ENCODE assay signal across 16 cellular contexts in genomic region chr1:235996048-235996785, GRCh38.
A peak's percentile ranks its signal among the peaks of the same experiment; 100 is the strongest.
DNase-seq lines count a peak whose midpoint lies in the region; ATAC-seq lines count a peak whose summit lies in the region.
"Had no signal": no experiment of that assay in that cellular context is flagged by ENCODE, and none has a peak within 500 bp of the region (broad histone marks: within the 10 kb centered on the region; RNA-seq: fewer than 3 reads in every experiment).

No MANE protein-coding gene starts in this region.

- H3K27ac ChIP-seq in Karpas-422 (ENCODE audit: low read length) (no peak overlapping the region), SJCRH30 (no peak overlapping the region)
- H3K27ac ChIP-seq: 22Rv1, KMS-11, suprapubic skin had no signal

- H3K4me3 ChIP-seq in Karpas-422 (ENCODE audit: low read length), result no peak overlapping the region
- no peak overlapping the region for H3K4me3 ChIP-seq in SJCRH30
- H3K4me3 ChIP-seq: suprapubic skin had no signal

- POLR2A ChIA-PET in naive thymus-derived CD8-positive, alpha-beta T cell (lab: Charles Lee), result no interaction called here

- no peaks in the 10 kb centered on the region for H3K9me2 ChIP-seq in Karpas-422 (replicated peaks; ENCODE audit: insufficient read depth, low read length)

- no peaks in the 10 kb centered on the region for H3K36me3 ChIP-seq in Karpas-422 (ENCODE audit: insufficient read depth, low read length)
- no peaks in the 10 kb centered on the region for H3K36me3 ChIP-seq in SJCRH30

- peak; percentile 48 for DNase-seq in DMS 273 (lab: John Stamatoyannopoulos, UW; ENCODE audit: unreplicated experiment)
- DNase-seq in DMS 273 treated with DMSO at 0.1 percent for 48 hours (lab: John Stamatoyannopoulos, UW), result no peak
- DNase-seq in Karpas-422, result peak; percentile 9
- peak; percentile 20 to 54 for DNase-seq in SJCRH30
- no peak for DNase-seq in naive thymus-derived CD8-positive, alpha-beta T cell
- DNase-seq in HuH-7.5 (ENCODE audit: low spot score), result no peak
- DNase-seq: activated CD8-positive, alpha-beta T cell treated with anti-CD3 and anti-CD28 coated beads, Interleukin-2, amount 10 ng/mL, durations not matched to agents 7 days and 5 days; activated naive CD8-positive, alpha-beta T cell treated with anti-CD3 and anti-CD28 coated beads, Interleukin-2, amount 50 U/mL, for 24 hours; naive B cell had no signal

- no peaks in the 10 kb centered on the region for H3K79me2 ChIP-seq in Karpas-422 (ENCODE audit: low read length)

- H3K27ac Mint-ChIP-seq in naive thymus-derived CD8-positive, alpha-beta T cell, result peak overlapping the region in 1 of 10 donors; percentile 31
- H3K27ac Mint-ChIP-seq: activated naive CD8-positive, alpha-beta T cell treated with anti-CD3 and anti-CD28 coated beads, Interleukin-2, amount 50 U/mL, for 24 hours; dendritic cell treated with granulocyte-macrophage colony-stimulating factor and Interleukin-4, amounts not matched to agents 40 ng/mL and 50 ng/mL, for 4 days had no signal

- no peak overlapping the region for H3K9ac ChIP-seq in Karpas-422 (ENCODE audit: low read length)
- H3K9ac ChIP-seq: KMS-11 had no signal

- H3K4me3 Mint-ChIP-seq in naive thymus-derived CD8-positive, alpha-beta T cell, result no peak overlapping the region
- H3K4me3 Mint-ChIP-seq: activated CD8-positive, alpha-beta T cell treated with anti-CD3 and anti-CD28 coated beads, Interleukin-2, amount 10 ng/mL, durations not matched to agents 7 days and 5 days; activated naive CD8-positive, alpha-beta T cell treated with anti-CD3 and anti-CD28 coated beads, Interleukin-2, amount 50 U/mL, for 24 hours; dendritic cell treated with granulocyte-macrophage colony-stimulating factor and Interleukin-4, amounts not matched to agents 40 ng/mL and 50 ng/mL, for 4 days; naive B cell had no signal

- H3K27me3 ChIP-seq in Karpas-422 (ENCODE audit: low read length), result no peaks in the 10 kb centered on the region
- no peaks in the 10 kb centered on the region for H3K27me3 ChIP-seq in SJCRH30
- H3K27me3 ChIP-seq: suprapubic skin had no signal

- H3K4me1 Mint-ChIP-seq in naive thymus-derived CD8-positive, alpha-beta T cell, result peaks cover 6 to 25% (median 19%) of the 10 kb centered on the region in 4 donors

- no peaks in the 10 kb centered on the region for H4K20me1 ChIP-seq in Karpas-422 (ENCODE audit: insufficient read depth, low read depth, low read length)

- ATAC-seq in GM19025 (IDR thresholded peaks at IDR 0.05; ENCODE audit: low read depth, unreplicated experiment) (peak; percentile 25), HG03565 (IDR thresholded peaks at IDR 0.05; ENCODE audit: unreplicated experiment) (no peak)
- ATAC-seq in naive thymus-derived CD8-positive, alpha-beta T cell, result no peak
- ATAC-seq: activated CD8-positive, alpha-beta T cell treated with anti-CD3 and anti-CD28 coated beads, Interleukin-2, amount 10 ng/mL, durations not matched to agents 7 days and 5 days; activated naive CD8-positive, alpha-beta T cell treated with anti-CD3 and anti-CD28 coated beads, Interleukin-2, amount 50 U/mL, for 24 hours; sciatic nerve had no signal

- H3K4me1 ChIP-seq in Karpas-422 (ENCODE audit: low read length) (no peaks in the 10 kb centered on the region), SJCRH30 (no peaks in the 10 kb centered on the region)

- H3K4me2 ChIP-seq in Karpas-422 (ENCODE audit: low read depth, low read length, poor library complexity, severe bottlenecking), result no peak overlapping the region
- H3K4me2 ChIP-seq: KMS-11 had no signal

- H3K9me3 Mint-ChIP-seq in naive thymus-derived CD8-positive, alpha-beta T cell, result no peaks in the 10 kb centered on the region
- H3K9me3 Mint-ChIP-seq: dendritic cell treated with granulocyte-macrophage colony-stimulating factor and Interleukin-4, amounts not matched to agents 40 ng/mL and 50 ng/mL, for 4 days; naive B cell had no signal

- peaks cover 0 to 1% (median 0%) of the 10 kb centered on the region in 3 donors for H3K36me3 Mint-ChIP-seq in naive thymus-derived CD8-positive, alpha-beta T cell
- H3K36me3 Mint-ChIP-seq: naive B cell had no signal

- H3K27me3 Mint-ChIP-seq in naive thymus-derived CD8-positive, alpha-beta T cell, result peaks cover 0 to 5% (median 0%) of the 10 kb centered on the region in 5 donors
- H3K27me3 Mint-ChIP-seq: activated naive CD8-positive, alpha-beta T cell treated with anti-CD3 and anti-CD28 coated beads, Interleukin-2, amount 50 U/mL, for 24 hours; dendritic cell treated with granulocyte-macrophage colony-stimulating factor and Interleukin-4, amounts not matched to agents 40 ng/mL and 50 ng/mL, for 4 days had no signal

- no peaks in the 10 kb centered on the region for H3K9me3 ChIP-seq in Karpas-422 (ENCODE audit: low read length)
- no peaks in the 10 kb centered on the region for H3K9me3 ChIP-seq in SJCRH30 (replicated peaks)
- H3K9me3 ChIP-seq: suprapubic skin had no signal

- no peak overlapping the region for H2AFZ ChIP-seq in Karpas-422 (ENCODE audit: low read length)

Comparison
In these comparisons a context has a peak if more than half of its experiments do, and no peak if none do; other contexts are left out.
1. DNase-seq: peak in DMS 273 (single experiment), Karpas-422 (single experiment) and SJCRH30 (2 of 2); none in DMS 273 treated with DMSO at 0.1 percent for 48 hours (single experiment), naive thymus-derived CD8-positive, alpha-beta T cell (0 of 10) and HuH-7.5 (single experiment).